Comparison of ENCODE assay signal across 8 cellular contexts in genomic region chr11:77091146-77091940, GRCh38. TPM values are rescaled to one million over a fixed set of nuclear protein-coding genes. Genes with fewer than 3 reads are reported as not detected.
DNase-seq lines count a peak whose midpoint lies in the region; ATAC-seq, FAIRE-seq and TF ChIP-seq lines count a peak whose summit lies in the region.

No MANE protein-coding gene starts in this region.

- POLR2A ChIA-PET in A549 (lab: Yijun Ruan, JAX): interaction anchor here (1.0 to 1.9 kb wide), 3 partner anchors 11 to 44 kb away, joined by 3 to 10 read pairs (median 9); partner anchors contain the start of gene CAPN5

- peak; percentile 95 for TF ChIP-seq CTCF in A549 (IDR thresholded peaks at IDR 0.05)
- peak; percentile 91 for TF ChIP-seq CTCF in cardiac fibroblast (IDR thresholded peaks at IDR 0.05; ENCODE audit: low read depth, low read length)

- TF ChIP-seq POLR2A in A549 (IDR thresholded peaks at IDR 0.05; ENCODE audit: low read length): no peak

- peak; percentile 95 to 96 for TF ChIP-seq RAD21 in A549 (conservative IDR thresholded peaks at IDR 0.05 in 1 of 2, IDR thresholded peaks at IDR 0.05 in 1 of 2)

- CTCF ChIA-PET in A549 (lab: Yijun Ruan, JAX): interaction anchor here (0.5 to 11.6 kb wide), 49 partner anchors 10 to 641 kb away, joined by 3 to 290 read pairs (median 4); partner anchors contain the start of genes B3GNT6, CAPN5, MYO7A and OMP

- peaks cover 6% of the 10 kb centered on the region; the same call in 1 of the 3 replicates for H3K4me1 ChIP-seq in A549

- H3K9me3 ChIP-seq in A549: no peaks in the 10 kb centered on the region

- WGBS in A549 (ENCODE audit: missing lambda C conversion rate): 22% methylated on average over 9 of the region's 9 CpGs

- FAIRE-seq in A549 (lab: Jason Lieb, UNC): peak; percentile 54

- H3K4me2 ChIP-seq in A549: no peak overlapping the region

- ATAC-seq in A549 (peak; percentile 89 to 95), GM18511 (IDR thresholded peaks at IDR 0.05; ENCODE audit: unreplicated experiment) (peak; percentile 88), HG03066 (IDR thresholded peaks at IDR 0.05; ENCODE audit: low read depth, unreplicated experiment) (peak; percentile 91)
- peak; percentile 74 to 83 for ATAC-seq in activated CD4-positive, CD25-positive, alpha-beta regulatory T cell treated with anti-CD3 and anti-CD28 coated beads, Interleukin-2, amount 50 U/mL, for 24 hours

- H3K4me3 ChIP-seq in A549 (no peak overlapping the region), cardiac fibroblast (replicated peaks in 1 of 2; ENCODE audit: low read depth in 2 of 2, low read length in 2 of 2) (no peak overlapping the region)

- no peak overlapping the region for H3K27ac ChIP-seq in A549

- TF ChIP-seq EP300 in A549 (IDR thresholded peaks at IDR 0.05): no peak

- DNase-seq in A549 (ENCODE audit: low read depth in 1 of 2, low spot score in 1 of 2): peak; percentile 85 to 90
- DNase-seq in NCI-H2227 treated with DMSO at 0.1 percent for 48 hours (lab: John Stamatoyannopoulos, UW): peak; percentile 63
- peak; percentile 75 to 84 for DNase-seq in cardiac fibroblast (ENCODE audit: low read depth in 2 of 2)
- peak; percentile 63 for DNase-seq in kidney glomerular epithelial cell (lab: John Stamatoyannopoulos, UW)
- peak; percentile 62 for DNase-seq in stimulated activated CD4-positive, alpha-beta T cell treated with anti-CD3 and anti-CD28 coated beads, Interleukin-2, amount 100 ng/mL, for 4 hours (ENCODE audit: low read depth)

TF ChIP-seq in A549, 52 proteins besides CTCF, POLR2A, EP300 and RAD21:
- TF ChIP-seq NPAS2 (CRISPR knock-in tag; IDR thresholded peaks at IDR 0.05; ENCODE audit: borderline replicate concordance) (no peak), HOXB5 (CRISPR knock-in tag; IDR thresholded peaks at IDR 0.05) (no peak), ATOH8 (CRISPR knock-in tag; IDR thresholded peaks at IDR 0.05; ENCODE audit: low read depth) (no peak), SMC3 (IDR thresholded peaks at IDR 0.05) (peak; percentile 98), POLR2AphosphoS2 (conservative IDR thresholded peaks at IDR 0.05; ENCODE audit: low read length) (no peak), TFCP2L1 (CRISPR knock-in tag; IDR thresholded peaks at IDR 0.05) (no peak), HDAC2 (IDR thresholded peaks at IDR 0.05) (no peak)

RNA-seq across cellular contexts. Expression of gene OMP, which starts 11.3 kb away (rescaled TPM):
- polyA plus RNA-seq in A549 (2011; rRNA removed) (0.34 TPM in 1 of 2 replicates, not detected in the other), A549 (2017; fragmentation: RNase III; extraction: RNeasy Plus Mini Kit Qiagen cat#74134 plus additional on column Dnase treatment) (not detected in 3 replicates)
- not detected in 2 replicates for polyA plus RNA-seq in A549 (2012; cell fraction: cytosol; rRNA removed)
- polyA plus RNA-seq in A549 (2012; cell fraction: nucleus; rRNA removed): 1.7 TPM in 1 of 2 replicates, not detected in the other
- polyA minus RNA-seq in A549 (2011; rRNA and poly(A)+ RNA removed): 0.68 TPM in 1 of 2 replicates, not detected in the other

RNA-seq across cellular contexts. Expression of gene CAPN5, which starts 24.6 kb away (rescaled TPM):
- polyA plus RNA-seq in A549 (2011; rRNA removed) (12.9 and 16.6 TPM in 2 replicates), A549 (2017; fragmentation: RNase III; extraction: RNeasy Plus Mini Kit Qiagen cat#74134 plus additional on column Dnase treatment) (6.8 to 9.4 TPM (median 8.9 TPM) in 3 replicates)
- polyA plus RNA-seq in A549 (2012; cell fraction: cytosol; rRNA removed): 4.6 and 6.4 TPM in 2 replicates
- polyA plus RNA-seq in A549 (2012; cell fraction: nucleus; rRNA removed): 11.6 and 12.2 TPM in 2 replicates
- polyA minus RNA-seq in A549 (2011; rRNA and poly(A)+ RNA removed): 18.2 and 19.7 TPM in 2 replicates

RNA-seq across cellular contexts. Expression of gene MYO7A, which starts 36.7 kb away (rescaled TPM):
- 1.7 and 2.6 TPM in 2 replicates for polyA plus RNA-seq in A549 (2011; rRNA removed)
- polyA plus RNA-seq in A549 (2012; cell fraction: cytosol; rRNA removed): 1.1 and 1.4 TPM in 2 replicates
- polyA plus RNA-seq in A549 (2012; cell fraction: nucleus; rRNA removed): 7.6 and 7.8 TPM in 2 replicates
- polyA plus RNA-seq in A549 (2017; fragmentation: RNase III; extraction: RNeasy Plus Mini Kit Qiagen cat#74134 plus additional on column Dnase treatment): 1.4 to 2.7 TPM (median 2.1 TPM) in 3 replicates
- polyA minus RNA-seq in A549 (2011; rRNA and poly(A)+ RNA removed): 2.3 and 3.0 TPM in 2 replicates

RNA-seq across cellular contexts. Expression of gene B3GNT6, which starts 57.1 kb away (rescaled TPM):
- polyA plus RNA-seq in A549 (2011; rRNA removed) (0.04 and 0.11 TPM in 2 replicates), A549 (2017; fragmentation: RNase III; extraction: RNeasy Plus Mini Kit Qiagen cat#74134 plus additional on column Dnase treatment) (0.04 to 0.05 TPM in 2 of 3 replicates, not detected in the other)
- polyA plus RNA-seq in A549 (2012; cell fraction: cytosol; rRNA removed): 0.04 TPM in 1 of 2 replicates, not detected in the other
- 0.04 and 0.05 TPM in 2 replicates for polyA plus RNA-seq in A549 (2012; cell fraction: nucleus; rRNA removed)
- 0.15 TPM in 1 of 2 replicates, not detected in the other for polyA minus RNA-seq in A549 (2011; rRNA and poly(A)+ RNA removed)
